ENCODE assay signal across 27 cellular contexts in genomic region chr2:224657349-224657748, GRCh38. TPM values are rescaled to one million over a fixed set of nuclear protein-coding genes. Genes with fewer than 3 reads are reported as not detected.
DNase-seq lines count a peak whose midpoint lies in the region; ATAC-seq and TF ChIP-seq lines count a peak whose summit lies in the region.
"Had no signal": no experiment of that assay in that cellular context is flagged by ENCODE, and none has a peak within 500 bp of the region (broad histone marks: within the 10 kb centered on the region; RNA-seq: fewer than 3 reads in every experiment).

No MANE protein-coding gene starts in this region.

- CTCF ChIA-PET in CD4-positive, alpha-beta memory T cell (lab: Charles Lee; ENCODE audit: partially characterized antibody) = interaction anchor here (2.6 kb wide), 1 partner anchor 10 kb away, joined by 6 read pairs; no protein-coding TSS in a partner anchor

- no peaks in the 10 kb centered on the region for H3K4me1 Mint-ChIP-seq in CD4-positive, alpha-beta memory T cell

- peak; percentile 73 for ATAC-seq in GM19351 (IDR thresholded peaks at IDR 0.05; ENCODE audit: unreplicated experiment)
- ATAC-seq in HG02973 (IDR thresholded peaks at IDR 0.05; ENCODE audit: unreplicated experiment) = peak; percentile 49
- peak; percentile 49 for ATAC-seq in HG03521 (IDR thresholded peaks at IDR 0.05; ENCODE audit: unreplicated experiment)
- ATAC-seq in HG02840 (IDR thresholded peaks at IDR 0.05; ENCODE audit: low FRiP score, unreplicated experiment) = no peak
- ATAC-seq in GM19395 (IDR thresholded peaks at IDR 0.05; ENCODE audit: unreplicated experiment) = no peak
- ATAC-seq: T-helper 17 cell had no signal

- H3K27ac ChIP-seq in CD4-positive, alpha-beta memory T cell (ENCODE audit: low read depth, low read length) = no peak overlapping the region
- H3K27ac ChIP-seq: 22Rv1, BLaER1 had no signal

- POLR2A ChIA-PET in CD4-positive, alpha-beta memory T cell (lab: Charles Lee; ENCODE audit: partially characterized antibody) = no interaction called here

- H3K9me3 Mint-ChIP-seq in CD4-positive, alpha-beta memory T cell = peaks cover 0 to 10% (median 5%) of the 10 kb centered on the region in 8 donors
- H3K9me3 Mint-ChIP-seq: CD4-positive, alpha-beta T cell had no signal

- H3K27ac Mint-ChIP-seq in CD4-positive, alpha-beta memory T cell = no peak overlapping the region
- H3K27ac Mint-ChIP-seq: CD4-positive, alpha-beta T cell; IgD-negative memory B cell; T-helper 17 cell had no signal

- H3K4me3 Mint-ChIP-seq in CD4-positive, alpha-beta memory T cell = no peak overlapping the region
- H3K4me3 Mint-ChIP-seq: CD4-positive, alpha-beta T cell; T-helper 17 cell had no signal

- DNase-seq in GM12865 (ENCODE audit: low read depth) (peak; percentile 28), NCI-H187 (lab: John Stamatoyannopoulos, UW) (no peak)
- DNase-seq in CD4-positive, alpha-beta memory T cell = no peak
- DNase-seq: ACHN; CD4-positive, alpha-beta T cell; DMS153; Karpas-422; MV-4-11; NCI-H1694; NCI-H2081 treated with DMSO at 0.1 percent for 48 hours; NCI-H2171 treated with DMSO at 0.1 percent for 48 hours; NCI-H524 treated with DMSO at 0.1 percent for 48 hours; NCI-H82; OCI-M1; T-helper 17 cell had no signal

- no peak for TF ChIP-seq CTCF in GM12865 (IDR thresholded peaks at IDR 0.05; ENCODE audit: insufficient read depth, low read depth, low read length, missing control alignments)

- H3K27me3 ChIP-seq in CD4-positive, alpha-beta memory T cell (ENCODE audit: insufficient read depth, low read length) = no peaks in the 10 kb centered on the region
- H3K27me3 ChIP-seq: BLaER1 had no signal

- intact Hi-C loops in CD4-positive, alpha-beta memory T cell (cut with micrococcal nuclease) = loop anchor here (10.0 kb wide), 1 partner anchor 173 kb away; no protein-coding TSS in a partner anchor

- H3K9me3 ChIP-seq in CD4-positive, alpha-beta memory T cell (ENCODE audit: control insufficient read depth in 1 of 2, low read length in 2 of 2) = no peaks in the 10 kb centered on the region

- H3K27me3 Mint-ChIP-seq in CD4-positive, alpha-beta memory T cell = peaks cover 5 to 8% of the 10 kb centered on the region in 2 donors
- H3K27me3 Mint-ChIP-seq: IgD-negative memory B cell had no signal

- no peaks in the 10 kb centered on the region for H3K4me1 ChIP-seq in CD4-positive, alpha-beta memory T cell (ENCODE audit: insufficient read depth, low read length)
- H3K4me1 ChIP-seq: BLaER1 had no signal

- H3K36me3 Mint-ChIP-seq in CD4-positive, alpha-beta memory T cell = no peaks in the 10 kb centered on the region
- H3K36me3 Mint-ChIP-seq: IgD-negative memory B cell had no signal

- no peak overlapping the region for H3K4me3 ChIP-seq in GM12865 (ENCODE audit: low read depth, low read length)
- no peak overlapping the region for H3K4me3 ChIP-seq in CD4-positive, alpha-beta memory T cell (ENCODE audit: low read length in 2 of 2)
- H3K4me3 ChIP-seq: BLaER1 had no signal

- no peaks in the 10 kb centered on the region for H3K36me3 ChIP-seq in CD4-positive, alpha-beta memory T cell (ENCODE audit: insufficient read depth, low read length)
- H3K36me3 ChIP-seq: BLaER1 had no signal

RNA-seq across cellular contexts. Expression of gene CCDC195, which starts 58.8 kb away (rescaled TPM):
- total RNA-seq in CD4-positive, alpha-beta memory T cell = not detected
- polyA plus RNA-seq in CD4-positive, alpha-beta memory T cell = not detected
- total RNA-seq: CD4-positive, alpha-beta T cell; G401; H4; M059J; SK-MEL-5; T-helper 17 cell had no signal
- polyA plus RNA-seq: IgD-negative memory B cell had no signal

Comparison
In these comparisons a context has a peak if more than half of its experiments do, and no peak if none do; other contexts are left out.
1. ATAC-seq: peak in GM19351 (single experiment), HG02973 (single experiment) and HG03521 (single experiment); none in HG02840 (single experiment) and GM19395 (single experiment).